In the genomic region with DNA sequence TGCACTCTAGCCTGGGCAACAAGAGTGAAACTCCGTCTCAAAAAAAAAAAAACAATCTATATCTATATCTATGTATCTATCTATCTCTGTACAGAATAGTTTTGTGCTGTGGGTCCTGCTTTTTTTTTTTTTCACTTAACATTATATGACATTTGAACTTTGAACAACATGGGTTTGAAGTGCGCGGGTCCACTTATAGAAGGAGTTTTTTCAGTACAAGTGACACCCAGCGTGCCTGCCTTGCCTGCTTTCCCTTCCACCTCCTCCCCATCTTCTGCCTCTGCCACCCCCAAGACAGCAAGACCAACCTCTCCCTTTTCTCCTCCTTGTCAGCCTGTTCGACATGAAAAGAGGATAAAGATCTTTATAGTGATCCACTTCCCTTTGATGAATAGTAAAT, we compare ENCODE assay signal across 16 cellular contexts.
DNase-seq lines count a peak whose midpoint lies in the region; ATAC-seq and TF ChIP-seq lines count a peak whose summit lies in the region.
"Had no signal": no experiment of that assay in that cellular context is flagged by ENCODE, and none has a peak within 500 bp of the region (broad histone marks: within the 10 kb centered on the region; RNA-seq: fewer than 3 reads in every experiment).

No MANE protein-coding gene starts in this region.

- H2BK20ac ChIP-seq in IMR-90 (ENCODE audit: low read depth, low read length) = no peak overlapping the region

- H4K91ac ChIP-seq in IMR-90 (ENCODE audit: insufficient read depth, low read depth, low read length) = no peak overlapping the region

- H3K9me1 ChIP-seq in IMR-90 (ENCODE audit: insufficient read depth, low read length) = peaks cover 30% of the 10 kb centered on the region

- dilution Hi-C loops in IMR-90 (cut with HindIII; ENCODE audit: low sequenced_read_pairs, unreplicated experiment) = no loop called here

- no peaks in the 10 kb centered on the region for H3K9me2 ChIP-seq in hepatocyte (replicated peaks; ENCODE audit: insufficient read depth)

- peak overlapping the region; percentile 38 for H3K27ac Mint-ChIP-seq in neural progenitor cell
- H3K27ac Mint-ChIP-seq: CD14-positive monocyte; CD4-positive, alpha-beta memory T cell; GM23338 had no signal

- no peak for DNase-seq in IMR-90
- no peak for DNase-seq in epithelial cell of prostate (ENCODE audit: low read depth, low spot score)
- no peak for DNase-seq in hepatocyte (ENCODE audit: low spot score)
- no peak for DNase-seq in neural progenitor cell (ENCODE audit: low spot score)
- DNase-seq in A172 (ENCODE audit: low spot score) = no peak
- no peak for DNase-seq in GM19238 (ENCODE audit: insufficient read length, low spot score)
- no peak for DNase-seq in DMS 273 treated with DMSO at 0.1 percent for 48 hours (lab: John Stamatoyannopoulos, UW)
- DNase-seq: CD4-positive, alpha-beta memory T cell; DMS79 treated with DMSO at 0.1 percent for 48 hours; GF-D8; HCEC 1CT had no signal

- intact Hi-C loops in IMR-90 (cut with micrococcal nuclease) = no loop called here

- ATAC-seq in IMR-90 (ENCODE audit: low read depth) (no peak), HG02973 (IDR thresholded peaks at IDR 0.05; ENCODE audit: unreplicated experiment) (no peak)
- ATAC-seq: GM23338 had no signal

- H3K4me2 ChIP-seq in IMR-90 (ENCODE audit: low read depth, low read length) = no peak overlapping the region
- peak overlapping the region; percentile 11 for H3K4me2 ChIP-seq in hepatocyte
- H3K4me2 ChIP-seq in neural progenitor cell = no peak overlapping the region
- H3K4me2 ChIP-seq: BLaER1, GM23338 had no signal

- H3K9me3 ChIP-seq in IMR-90 (ENCODE audit: control insufficient read depth, insufficient read depth, low read length) (no peaks in the 10 kb centered on the region), hepatocyte (ENCODE audit: low read depth) (no peaks in the 10 kb centered on the region), neural progenitor cell (ENCODE audit: low read depth) (no peaks in the 10 kb centered on the region)
- H3K9me3 ChIP-seq: BLaER1 had no signal

- no peak overlapping the region for H3K9ac ChIP-seq in IMR-90 (ENCODE audit: low read depth, low read length)
- no peak overlapping the region for H3K9ac ChIP-seq in neural progenitor cell
- H3K9ac ChIP-seq: BLaER1 had no signal

- no peaks in the 10 kb centered on the region for H4K20me1 ChIP-seq in IMR-90 (ENCODE audit: insufficient read depth, low read length)
- no peaks in the 10 kb centered on the region for H4K20me1 ChIP-seq in hepatocyte (ENCODE audit: insufficient read depth, poor library complexity, severe bottlenecking)
- H4K20me1 ChIP-seq in neural progenitor cell (ENCODE audit: low read depth) = no peaks in the 10 kb centered on the region
- H4K20me1 ChIP-seq: BLaER1 had no signal

- no peaks in the 10 kb centered on the region for H3K79me2 ChIP-seq in hepatocyte
- H3K79me2 ChIP-seq in neural progenitor cell (ENCODE audit: low read depth) = no peaks in the 10 kb centered on the region

- peaks cover 2% of the 10 kb centered on the region for H3K27me3 Mint-ChIP-seq in neural progenitor cell (ENCODE audit: insufficient read depth, low read depth)

- no peak overlapping the region for H3K14ac ChIP-seq in IMR-90 (replicated peaks; ENCODE audit: low read depth, low read length)

- H2AFZ ChIP-seq in IMR-90 (replicated peaks; ENCODE audit: low read length, poor library complexity) = no peak overlapping the region
- H2AFZ ChIP-seq in hepatocyte = no peak overlapping the region
- H2AFZ ChIP-seq in neural progenitor cell (replicated peaks) = no peak overlapping the region

- no peak overlapping the region for H4K5ac ChIP-seq in IMR-90 (ENCODE audit: low read depth, low read length)

- H2BK5ac ChIP-seq in IMR-90 (ENCODE audit: low read depth, low read length, poor library complexity, severe bottlenecking) = no peak overlapping the region

- no peaks in the 10 kb centered on the region for H3F3A ChIP-seq in neural progenitor cell (ENCODE audit: low read depth)

- H3K27me3 ChIP-seq in IMR-90 (ENCODE audit: control insufficient read depth, insufficient read depth, low read length) (no peaks in the 10 kb centered on the region), hepatocyte (no peaks in the 10 kb centered on the region), neural progenitor cell (no peaks in the 10 kb centered on the region)
- H3K27me3 ChIP-seq: BLaER1 had no signal

- H2BK15ac ChIP-seq in IMR-90 (ENCODE audit: low read depth, low read length) = no peak overlapping the region

- H3K4me3 ChIP-seq in IMR-90 (ENCODE audit: insufficient read depth, low read depth, low read length) = no peak overlapping the region
- H3K4me3 ChIP-seq in hepatocyte = no peak overlapping the region
- H3K4me3 ChIP-seq in neural progenitor cell = no peak overlapping the region
- H3K4me3 ChIP-seq: BLaER1, GM23338 had no signal

- TF ChIP-seq RAD21 in IMR-90 (IDR thresholded peaks at IDR 0.05; ENCODE audit: low read length) = no peak

- no peak overlapping the region for H3K23ac ChIP-seq in IMR-90 (ENCODE audit: low read depth, low read length)

- H3K4me3 Mint-ChIP-seq in neural progenitor cell = no peak overlapping the region
- H3K4me3 Mint-ChIP-seq: CD14-positive monocyte; CD4-positive, alpha-beta memory T cell; GM23338 had no signal

- H4K8ac ChIP-seq in IMR-90 (ENCODE audit: low read depth in 2 of 2, low read length in 2 of 2) = no peak overlapping the region

- no peak overlapping the region for H3K56ac ChIP-seq in IMR-90 (ENCODE audit: extremely low read depth, insufficient read depth, low read length)

- no CpG with 5 or more reads among the region's 5 CpGs for WGBS in IMR-90 (ENCODE audit: extremely low coverage in 2 of 2, insufficient read length in 1 of 2), 2 experiments
- 61% methylated on average over 5 of the region's 5 CpGs for WGBS in hepatocyte (ENCODE audit: low lambda C conversion rate, missing lambda C conversion rate)

- no peaks in the 10 kb centered on the region for H3K36me3 Mint-ChIP-seq in neural progenitor cell
- H3K36me3 Mint-ChIP-seq: CD14-positive monocyte; CD4-positive, alpha-beta memory T cell had no signal

- H3K79me1 ChIP-seq in IMR-90 (ENCODE audit: low read depth in 1 of 2, low read length in 2 of 2) = 0 out of 4 replicates have a peak, but pooled peaks cover 0 to 5% of the 10 kb centered on the region in 2 experiments

- H3K9me3 Mint-ChIP-seq in neural progenitor cell = no peaks in the 10 kb centered on the region
- H3K9me3 Mint-ChIP-seq: CD14-positive monocyte; CD4-positive, alpha-beta memory T cell; GM23338 had no signal

- TF ChIP-seq CTCF in IMR-90 (conservative IDR thresholded peaks at IDR 0.05; ENCODE audit: low read depth, low read length) = no peak
- no peak for TF ChIP-seq CTCF in hepatocyte (IDR thresholded peaks at IDR 0.05; ENCODE audit: poor library complexity)
- no peak for TF ChIP-seq CTCF in neural progenitor cell (IDR thresholded peaks at IDR 0.05)

- H3K36me3 ChIP-seq in IMR-90 (ENCODE audit: control insufficient read depth, insufficient read depth, low read length) (no peaks in the 10 kb centered on the region), hepatocyte (replicated peaks; ENCODE audit: insufficient read depth, low read depth) (no peaks in the 10 kb centered on the region), neural progenitor cell (no peaks in the 10 kb centered on the region)
- H3K36me3 ChIP-seq: BLaER1 had no signal

- no peak overlapping the region for H3K18ac ChIP-seq in IMR-90 (ENCODE audit: low read depth, low read length)

- POLR2A ChIA-PET in IMR-90 (lab: Charles Lee; ENCODE audit: unreplicated experiment) = no interaction called here

- H2AK5ac ChIP-seq in IMR-90 (ENCODE audit: low read depth, low read length) = 0 out of 2 replicates have a peak overlapping the region, but pooled peaks have one; percentile 35

- H3K4me1 Mint-ChIP-seq in neural progenitor cell = peaks cover 65% of the 10 kb centered on the region
- H3K4me1 Mint-ChIP-seq: CD14-positive monocyte had no signal

- no peak overlapping the region for H3K27ac ChIP-seq in IMR-90 (ENCODE audit: insufficient read depth, low read length)
- H3K27ac ChIP-seq in epithelial cell of prostate = peak overlapping the region; percentile 36
- H3K27ac ChIP-seq in hepatocyte = peak overlapping the region; percentile 63
- H3K27ac ChIP-seq in neural progenitor cell = no peak overlapping the region
- H3K27ac ChIP-seq: 22Rv1, BLaER1 had no signal

- in situ Hi-C loops in IMR-90 (cut with MboI; ENCODE audit: low sequenced_read_pairs) = no loop called here

- H3K4ac ChIP-seq in IMR-90 (ENCODE audit: low read depth, low read length) = no peak overlapping the region

- H2AK9ac ChIP-seq in IMR-90 (replicated peaks; ENCODE audit: low read depth, low read length, poor library complexity) = no peak overlapping the region

- H2BK120ac ChIP-seq in IMR-90 (ENCODE audit: low read depth, low read length) = 0 out of 2 replicates have a peak overlapping the region, but pooled peaks have one; percentile 39

- no peak for TF ChIP-seq POLR2A in IMR-90 (IDR thresholded peaks at IDR 0.05; ENCODE audit: low read depth, low read length)

- BruUV-seq in IMR-90 (replicated peaks; lab: Mats Ljungman, UMichigan) = no TSS peak

- CTCF ChIA-PET in IMR-90 (lab: Yijun Ruan, JAX) = no interaction called here

- peaks cover 23% of the 10 kb centered on the region for H3K4me1 ChIP-seq in IMR-90 (ENCODE audit: control insufficient read depth, insufficient read depth, low read length)
- H3K4me1 ChIP-seq in hepatocyte (ENCODE audit: insufficient read depth) = peaks cover 44% of the 10 kb centered on the region
- H3K4me1 ChIP-seq in neural progenitor cell = peaks cover 17% of the 10 kb centered on the region

TF ChIP-seq in IMR-90, 13 proteins besides CTCF, POLR2A, EP300 and RAD21 (continues in another document):
- TF ChIP-seq MAFK (IDR thresholded peaks at IDR 0.05; ENCODE audit: low read depth, low read length) = no peak
- no peak for TF ChIP-seq RFX5 (IDR thresholded peaks at IDR 0.05; ENCODE audit: low read depth, low read length)
- no peak for TF ChIP-seq FOS (IDR thresholded peaks at IDR 0.05; ENCODE audit: low read depth, low read length)
- no peak for TF ChIP-seq MAZ (IDR thresholded peaks at IDR 0.05; ENCODE audit: borderline replicate concordance, low read depth, low read length)
- TF ChIP-seq BHLHE40 (IDR thresholded peaks at IDR 0.05; ENCODE audit: low read depth, low read length) = no peak
- TF ChIP-seq CEBPB (IDR thresholded peaks at IDR 0.05; ENCODE audit: low read depth, low read length) = no peak
- no peak for TF ChIP-seq MXI1 (IDR thresholded peaks at IDR 0.05; ENCODE audit: borderline replicate concordance, low read depth, low read length)
- TF ChIP-seq CHD1 (IDR thresholded peaks at IDR 0.05; ENCODE audit: low read depth, low read length) = no peak
- TF ChIP-seq SMC3 (IDR thresholded peaks at IDR 0.05; ENCODE audit: low read depth, low read length) = no peak
- no peak for TF ChIP-seq RCOR1 (IDR thresholded peaks at IDR 0.05; ENCODE audit: insufficient replicate concordance, low read length)
- no peak for TF ChIP-seq NFE2L2 (IDR thresholded peaks at IDR 0.05; ENCODE audit: low read depth, low read length)

Comparison
In these comparisons a context has a peak if more than half of its experiments do, and no peak if none do; other contexts are left out.
1. H3K27ac ChIP-seq: peak in epithelial cell of prostate (single experiment) and hepatocyte (single experiment); none in IMR-90 (single experiment) and neural progenitor cell (single experiment).